In the genomic region with DNA sequence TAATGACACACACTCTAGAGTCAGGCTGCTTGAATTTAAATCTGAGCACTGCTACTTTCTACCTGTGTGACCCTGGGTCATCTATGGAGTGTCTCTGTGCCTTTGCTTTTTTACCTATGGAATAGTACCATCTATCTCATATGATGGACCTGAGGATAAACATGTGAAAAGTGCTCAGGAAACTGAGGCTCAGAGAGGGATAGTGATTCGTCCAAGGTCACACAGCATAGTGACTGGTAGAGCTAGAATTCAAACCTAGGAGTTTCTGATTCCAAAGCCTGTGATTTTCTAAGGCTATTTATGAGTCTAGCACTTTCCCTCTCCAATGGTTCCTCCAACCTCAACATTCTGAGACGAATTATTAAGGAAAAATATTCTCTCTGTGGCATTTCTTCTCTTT, we compare ENCODE assay signal across 7 cellular contexts.
"Had no signal": no experiment of that assay in that cellular context is flagged by ENCODE, and none has a peak within 500 bp of the region (broad histone marks: within the 10 kb centered on the region; RNA-seq: fewer than 3 reads in every experiment).

No MANE protein-coding gene starts in this region.

- H2AFZ ChIP-seq: GM23248 had no signal

- H3K27ac ChIP-seq: GM23248, HL-60, KMS-11 had no signal

- H3K4me3 ChIP-seq: GM23248 had no signal

- FAIRE-seq: H54 had no signal

- DNase-seq: GOT3, H9, KBM-7 had no signal

- H3K9ac ChIP-seq: GM23248, KMS-11 had no signal

- H3K4me2 ChIP-seq: KMS-11 had no signal
